ENCODE assay signal across 17 cellular contexts in genomic region chr5:103465891-103466290, GRCh38.
"Had no signal": no experiment of that assay in that cellular context is flagged by ENCODE, and none has a peak within 500 bp of the region (broad histone marks: within the 10 kb centered on the region; RNA-seq: fewer than 3 reads in every experiment).

No MANE protein-coding gene starts in this region.

- H3K9me3 Mint-ChIP-seq: activated B cell treated with CpG ODN at 0.5 μM for 24 hours; activated CD8-positive, alpha-beta T cell treated with anti-CD3 and anti-CD28 coated beads for 36 hours; activated naive CD4-positive, alpha-beta T cell treated with anti-CD3 and anti-CD28 coated beads, Interleukin-2, amount 50 U/mL, for 24 hours; naive B cell had no signal

- DNase-seq: activated B cell treated with CpG ODN at 0.5 μM for 24 hours; activated CD4-positive, alpha-beta T cell treated with anti-CD3 and anti-CD28 coated beads for 48 hours; activated CD8-positive, alpha-beta T cell treated with anti-CD3 and anti-CD28 coated beads for 36 hours; activated effector memory CD4-positive, alpha-beta T cell treated with anti-CD3 and anti-CD28 coated beads, Interleukin-2, amount 50 U/mL, for 16 hours; activated T-cell treated with anti-CD3 and anti-CD28 coated beads, Interleukin-2, amount 50 U/mL, for 48 hours; caudate nucleus; heart right ventricle; naive B cell; pancreas; stimulated activated CD4-positive, alpha-beta T cell treated with anti-CD3 and anti-CD28 coated beads, Interleukin-15, amount 100 ng/mL, for 24 hours; stimulated activated CD4-positive, alpha-beta T cell treated with anti-CD3 and anti-CD28 coated beads, Interleukin-4, amount 100 ng/mL, for 1 hour; stimulated activated naive CD4-positive, alpha-beta T cell; trophoblast cell had no signal

- H3K36me3 ChIP-seq: adrenal gland, esophagus muscularis mucosa, heart right ventricle, pancreas, suprapubic skin had no signal

- H3K27me3 ChIP-seq: adrenal gland, esophagus muscularis mucosa, heart right ventricle, pancreas, suprapubic skin had no signal

- H3K27me3 Mint-ChIP-seq: activated B cell treated with CpG ODN at 0.5 μM for 24 hours; activated naive CD4-positive, alpha-beta T cell treated with anti-CD3 and anti-CD28 coated beads, Interleukin-2, amount 50 U/mL, for 24 hours had no signal

- H3K36me3 Mint-ChIP-seq: activated naive CD4-positive, alpha-beta T cell treated with anti-CD3 and anti-CD28 coated beads, Interleukin-2, amount 50 U/mL, for 24 hours; naive B cell had no signal

- H3K4me1 ChIP-seq: esophagus muscularis mucosa, suprapubic skin had no signal

- H3K27ac ChIP-seq: adrenal gland, esophagus muscularis mucosa, heart right ventricle, pancreas, suprapubic skin had no signal

- H3K4me3 ChIP-seq: adrenal gland, esophagus muscularis mucosa, heart right ventricle, pancreas, suprapubic skin had no signal

- H3K27ac Mint-ChIP-seq: activated B cell treated with CpG ODN at 0.5 μM for 24 hours; activated CD8-positive, alpha-beta T cell treated with anti-CD3 and anti-CD28 coated beads for 36 hours; activated naive CD4-positive, alpha-beta T cell treated with anti-CD3 and anti-CD28 coated beads, Interleukin-2, amount 50 U/mL, for 24 hours; naive B cell had no signal

- H3K9me3 ChIP-seq: adrenal gland, esophagus muscularis mucosa, heart right ventricle, pancreas, suprapubic skin had no signal

- H3K4me3 Mint-ChIP-seq: activated B cell treated with CpG ODN at 0.5 μM for 24 hours; activated CD8-positive, alpha-beta T cell treated with anti-CD3 and anti-CD28 coated beads for 36 hours; activated naive CD4-positive, alpha-beta T cell treated with anti-CD3 and anti-CD28 coated beads, Interleukin-2, amount 50 U/mL, for 24 hours; naive B cell had no signal

- H3K4me1 Mint-ChIP-seq: activated B cell treated with CpG ODN at 0.5 μM for 24 hours; activated naive CD4-positive, alpha-beta T cell treated with anti-CD3 and anti-CD28 coated beads, Interleukin-2, amount 50 U/mL, for 24 hours; naive B cell had no signal
